Comparison of ENCODE assay signal across 9 cellular contexts in genomic region chr12:118053071-118053985, GRCh38. TPM values are rescaled to one million over a fixed set of nuclear protein-coding genes. Genes with fewer than 3 reads are reported as not detected.
A peak's percentile ranks its signal among the peaks of the same experiment; 100 is the strongest.
DNase-seq lines count a peak whose midpoint lies in the region; ATAC-seq and TF ChIP-seq lines count a peak whose summit lies in the region.
"Had no signal": no experiment of that assay in that cellular context is flagged by ENCODE, and none has a peak within 500 bp of the region (broad histone marks: within the 10 kb centered on the region; RNA-seq: fewer than 3 reads in every experiment).

No MANE protein-coding gene starts in this region.

- H3K9me3 ChIP-seq in GM23248 (ENCODE audit: low read depth) (no peaks in the 10 kb centered on the region), iPS-20b (ENCODE audit: insufficient read depth, low read depth, low read length) (no peaks in the 10 kb centered on the region), skeletal muscle tissue (ENCODE audit: control insufficient read depth in 3 of 3, low read length in 3 of 3) (no peaks in the 10 kb centered on the region)

- H3F3A ChIP-seq in GM23248 (ENCODE audit: insufficient read depth): peaks cover 49% of the 10 kb centered on the region

- no peaks in the 10 kb centered on the region for H3K9me3 Mint-ChIP-seq in activated CD8-positive, alpha-beta T cell treated with anti-CD3 and anti-CD28 coated beads for 36 hours

- peaks cover 29% of the 10 kb centered on the region; the same call in 1 of the 2 replicates for H3K36me3 ChIP-seq in GM23248 (ENCODE audit: low read depth)
- H3K36me3 ChIP-seq in iPS-20b (ENCODE audit: insufficient read depth, low read depth, low read length): peaks cover 45% of the 10 kb centered on the region
- peaks cover 2 to 9% (median 5%) of the 10 kb centered on the region in 3 donors for H3K36me3 ChIP-seq in skeletal muscle tissue (ENCODE audit: control insufficient read depth in 3 of 3, insufficient read depth in 3 of 3, low read length in 3 of 3)

- no peak for ATAC-seq in activated CD8-positive, alpha-beta T cell treated with anti-CD3 and anti-CD28 coated beads for 36 hours
- no peak for ATAC-seq in GM21529 (IDR thresholded peaks at IDR 0.05; ENCODE audit: unreplicated experiment)

- WGBS in GM23248 (ENCODE audit: low coverage in 1 of 2, low lambda C conversion rate in 2 of 2, missing lambda C conversion rate in 2 of 2), 2 experiments: 84 to 86% methylated on average over 10 of the region's 10 CpGs

- no peaks in the 10 kb centered on the region for H4K20me1 ChIP-seq in GM23248 (ENCODE audit: insufficient read depth)

- TF ChIP-seq CTCF in activated CD8-positive, alpha-beta T cell treated with anti-CD3 and anti-CD28 coated beads for 36 hours (IDR thresholded peaks at IDR 0.05): no peak

- CTCF ChIA-PET in activated CD8-positive, alpha-beta T cell treated with anti-CD3 and anti-CD28 coated beads for 36 hours (lab: Charles Lee): interaction anchor here (1.0 to 5.4 kb wide), 3 partner anchors 12 to 178 kb away, joined by 6 to 35 read pairs (median 11); no protein-coding TSS in a partner anchor

- DNase-seq in GM23248 (peak; percentile 52), UCSD-AML1 (lab: John Stamatoyannopoulos, UW; ENCODE audit: unreplicated experiment) (no peak), SKM-1 (lab: John Stamatoyannopoulos, UW; ENCODE audit: unreplicated experiment) (no peak)
- DNase-seq in activated CD8-positive, alpha-beta T cell treated with anti-CD3 and anti-CD28 coated beads for 36 hours: peak; percentile 32
- DNase-seq in activated CD4-positive, CD25-positive, alpha-beta regulatory T cell treated with anti-CD3 and anti-CD28 coated beads, Interleukin-2, amount 50 U/mL, for 72 hours: no peak
- DNase-seq: effector CD4-positive, alpha-beta T cell had no signal

- H3K9me2 ChIP-seq in GM23248 (ENCODE audit: insufficient read depth): no peaks in the 10 kb centered on the region

- peak overlapping the region; percentile 3; the same call in 1 of the 2 replicates for H3K4me3 ChIP-seq in GM23248
- no peak overlapping the region for H3K4me3 ChIP-seq in iPS-20b (ENCODE audit: low read length)
- peak overlapping the region in 2 of 3 donors; percentile 6 to 44 for H3K4me3 ChIP-seq in skeletal muscle tissue (ENCODE audit: low read length in 3 of 3)

- H3K27ac Mint-ChIP-seq in activated CD8-positive, alpha-beta T cell treated with anti-CD3 and anti-CD28 coated beads for 36 hours: peak overlapping the region; percentile 36

- H3K4me1 ChIP-seq in GM23248 (ENCODE audit: insufficient read depth) (peaks cover 34% of the 10 kb centered on the region), iPS-20b (ENCODE audit: insufficient read depth, low read length) (peaks cover 6% of the 10 kb centered on the region; the same call in 1 of the 2 replicates), skeletal muscle tissue (ENCODE audit: control insufficient read depth in 3 of 3, insufficient read depth in 3 of 3, low read length in 3 of 3) (peaks cover 29 to 42% (median 40%) of the 10 kb centered on the region in 3 donors)

- in situ Hi-C loops in GM23248 (cut with MboI): no loop called here

- H3K27ac ChIP-seq in GM23248: peak overlapping the region; percentile 77
- H3K27ac ChIP-seq in iPS-20b (ENCODE audit: low read length): no peak overlapping the region
- H3K27ac ChIP-seq in skeletal muscle tissue (ENCODE audit: low read depth, low read length): peak overlapping the region; percentile 81

- H2AFZ ChIP-seq in GM23248: no peak overlapping the region

- H3K27me3 ChIP-seq in GM23248 (replicated peaks; ENCODE audit: insufficient read depth) (no peaks in the 10 kb centered on the region), iPS-20b (ENCODE audit: insufficient read depth, low read length) (no peaks in the 10 kb centered on the region), skeletal muscle tissue (ENCODE audit: control insufficient read depth in 3 of 3, insufficient read depth in 3 of 3, low read length in 3 of 3) (no peaks in the 10 kb centered on the region)

- peaks cover 94% of the 10 kb centered on the region for H3K79me2 ChIP-seq in GM23248 (ENCODE audit: insufficient read depth)

- H3K4me2 ChIP-seq in GM23248 (ENCODE audit: unreplicated experiment): peak overlapping the region; percentile 40

- POLR2A ChIA-PET in activated CD8-positive, alpha-beta T cell treated with anti-CD3 and anti-CD28 coated beads for 36 hours (lab: Charles Lee): interaction anchor here (1.0 to 1.3 kb wide), 5 partner anchors 8 to 37 kb away, joined by 3 to 8 read pairs (median 6); partner anchors contain the start of gene RFC5

- H3K4me3 Mint-ChIP-seq in activated CD8-positive, alpha-beta T cell treated with anti-CD3 and anti-CD28 coated beads for 36 hours: no peak overlapping the region

- peaks cover 36% of the 10 kb centered on the region for H3K4me1 Mint-ChIP-seq in activated CD8-positive, alpha-beta T cell treated with anti-CD3 and anti-CD28 coated beads for 36 hours (ENCODE audit: low read depth)

- H3K9ac ChIP-seq in GM23248 (peak overlapping the region; percentile 32; the same call in 1 of the 2 replicates), iPS-20b (ENCODE audit: low read depth, low read length) (peak overlapping the region; percentile 9; the same call in 1 of the 2 replicates), skeletal muscle tissue (ENCODE audit: low read depth in 1 of 3, low read length in 3 of 3) (peak overlapping the region in 2 of 3 donors; percentile 18 to 34)

- intact Hi-C loops in activated CD8-positive, alpha-beta T cell treated with anti-CD3 and anti-CD28 coated beads for 36 hours (cut with micrococcal nuclease): loop anchor here (10.0 kb wide), 1 partner anchor 179 kb away; no protein-coding TSS in a partner anchor

- H3K36me3 Mint-ChIP-seq in activated CD8-positive, alpha-beta T cell treated with anti-CD3 and anti-CD28 coated beads for 36 hours (ENCODE audit: low read depth): peaks cover 23% of the 10 kb centered on the region

- H3K27me3 Mint-ChIP-seq in activated CD8-positive, alpha-beta T cell treated with anti-CD3 and anti-CD28 coated beads for 36 hours: no peaks in the 10 kb centered on the region

RNA-seq across cellular contexts. Expression of gene WSB2, which starts 7.7 kb away (rescaled TPM):
- 134 and 162 TPM in 2 replicates for total RNA-seq in GM23248 (2014; rRNA removed; shearing (Covaris generic))
- polyA plus RNA-seq in GM23248 (2016; fragmentation: Nextera tagmentation; extraction: Ambion mirVana): 65.8 and 66.5 TPM in 2 replicates
- 10 to 100 TPM; 26.2 to 27.9 TPM for total RNA-seq in activated CD8-positive, alpha-beta T cell treated with anti-CD3 and anti-CD28 coated beads for 36 hours
- 96.6 TPM for total RNA-seq in skeletal muscle tissue

RNA-seq across cellular contexts. Expression of gene RFC5, which starts 36.8 kb away (rescaled TPM):
- 13.0 and 21.4 TPM in 2 replicates for total RNA-seq in GM23248 (2014; rRNA removed; shearing (Covaris generic))
- polyA plus RNA-seq in GM23248 (2016; fragmentation: Nextera tagmentation; extraction: Ambion mirVana): 15.2 and 17.8 TPM in 2 replicates
- total RNA-seq in activated CD8-positive, alpha-beta T cell treated with anti-CD3 and anti-CD28 coated beads for 36 hours: 10 to 100 TPM; 59.8 to 65.6 TPM
- total RNA-seq in skeletal muscle tissue: 16.7 TPM

RNA-seq across cellular contexts. Expression of gene VSIG10, which starts 50.5 kb away (rescaled TPM):
- total RNA-seq in GM23248 (2014; rRNA removed; shearing (Covaris generic)): 11.6 and 40.1 TPM in 2 replicates
- 8.5 and 11.5 TPM in 2 replicates for polyA plus RNA-seq in GM23248 (2016; fragmentation: Nextera tagmentation; extraction: Ambion mirVana)
- total RNA-seq in activated CD8-positive, alpha-beta T cell treated with anti-CD3 and anti-CD28 coated beads for 36 hours: 1 to 10 TPM; 4.2 to 5.3 TPM
- 20.4 TPM for total RNA-seq in skeletal muscle tissue

Comparison
In these comparisons a context has a peak if more than half of its experiments do, and no peak if none do; other contexts are left out.
1. DNase-seq: peak in GM23248 (single experiment) and activated CD8-positive, alpha-beta T cell treated with anti-CD3 and anti-CD28 coated beads for 36 hours (single experiment); none in UCSD-AML1 (single experiment), SKM-1 (single experiment) and activated CD4-positive, CD25-positive, alpha-beta regulatory T cell treated with anti-CD3 and anti-CD28 coated beads, Interleukin-2, amount 50 U/mL, for 72 hours (single experiment).
2. Peak in every context shown above with its lines, with median percentiles within 50 percentile points of each other: H3K9ac ChIP-seq.